ENCODE assay signal across 2 cellular contexts in the genomic region with DNA sequence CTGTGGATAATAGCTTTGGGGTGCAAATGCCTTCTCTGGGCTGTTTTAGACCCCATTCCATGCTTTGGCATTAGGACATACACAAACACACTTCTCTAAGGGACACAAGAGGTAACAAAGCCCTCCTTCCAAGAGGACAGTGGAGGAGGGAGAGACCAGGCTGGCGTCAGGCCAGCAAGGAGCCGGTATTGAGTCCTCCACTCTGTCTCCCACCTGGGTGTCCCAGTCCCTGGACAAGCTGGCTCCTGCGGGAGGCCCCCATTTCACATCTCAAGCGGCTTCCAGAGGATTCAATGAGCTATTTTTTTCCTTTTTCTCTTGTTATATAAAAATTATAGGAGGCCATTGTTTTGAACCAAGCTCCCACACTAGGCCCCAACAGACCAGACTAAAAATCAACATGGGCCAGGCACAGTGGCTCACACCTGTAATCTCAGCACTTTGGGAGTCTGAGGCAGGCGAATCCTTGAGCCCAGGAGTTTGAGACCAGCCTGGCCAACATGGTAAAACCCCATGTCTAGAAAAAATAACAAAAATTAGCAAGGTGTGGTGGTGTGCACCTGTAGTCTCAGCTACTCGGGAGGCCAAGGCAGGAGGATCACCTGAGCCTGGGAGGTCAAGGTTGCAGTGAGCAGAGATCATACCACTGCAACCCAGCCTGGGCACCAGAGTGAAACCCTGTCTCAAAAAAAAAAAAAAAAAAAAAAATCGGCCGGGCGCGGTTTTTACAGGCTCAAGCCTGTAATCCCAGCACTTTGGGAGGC.
TF ChIP-seq lines count a peak whose summit lies in the region.

No MANE protein-coding gene starts in this region.

TF ChIP-seq in SK-N-SH, 30 proteins besides CTCF, POLR2A, EP300 and RAD21 (continued from another document):
- no peak; the same call in 1 of the 2 replicates for TF ChIP-seq NFIC (IDR thresholded peaks at IDR 0.05; ENCODE audit: borderline replicate concordance)
- TF ChIP-seq POLR2AphosphoS5 (IDR thresholded peaks at IDR 0.05; ENCODE audit: low read depth, low read length): no peak
- TF ChIP-seq TEAD4 (IDR thresholded peaks at IDR 0.05; ENCODE audit: borderline replicate concordance, insufficient read depth): no peak
- no peak for TF ChIP-seq MEF2A (IDR thresholded peaks at IDR 0.05; ENCODE audit: borderline replicate concordance, low read depth)
- TF ChIP-seq FOXJ3 (CRISPR knock-in tag; IDR thresholded peaks at IDR 0.05): no peak
- TF ChIP-seq, protein P1, sequence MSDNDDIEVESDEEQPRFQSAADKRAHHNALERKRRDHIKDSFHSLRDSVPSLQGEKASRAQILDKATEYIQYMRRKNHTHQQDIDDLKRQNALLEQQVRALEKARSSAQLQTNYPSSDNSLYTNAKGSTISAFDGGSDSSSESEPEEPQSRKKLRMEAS (IDR thresholded peaks at IDR 0.05; ENCODE audit: low read depth): no peak

TF ChIP-seq in SK-N-SH treated with all-trans-retinoic acid at 6 μM for 48 hours, 23 proteins besides CTCF, POLR2A, EP300 and RAD21 (continued from another document):
- TF ChIP-seq CREB5 (CRISPR knock-in tag; IDR thresholded peaks at IDR 0.05; ENCODE audit: low read depth) (no peak), GLIS3 (CRISPR knock-in tag; IDR thresholded peaks at IDR 0.05) (no peak), ZFP3 (CRISPR knock-in tag; IDR thresholded peaks at IDR 0.05) (no peak), ZFP30 (CRISPR knock-in tag; IDR thresholded peaks at IDR 0.05) (no peak), ESRRG (CRISPR knock-in tag; IDR thresholded peaks at IDR 0.05) (no peak), ZNF565 (CRISPR knock-in tag; conservative IDR thresholded peaks at IDR 0.05; ENCODE audit: low read depth) (no peak), ZNF8 (CRISPR knock-in tag; IDR thresholded peaks at IDR 0.05) (no peak), CSDC2 (CRISPR knock-in tag; IDR thresholded peaks at IDR 0.05) (no peak), RARB (CRISPR knock-in tag; IDR thresholded peaks at IDR 0.05) (no peak)
- TF ChIP-seq, protein P2, sequence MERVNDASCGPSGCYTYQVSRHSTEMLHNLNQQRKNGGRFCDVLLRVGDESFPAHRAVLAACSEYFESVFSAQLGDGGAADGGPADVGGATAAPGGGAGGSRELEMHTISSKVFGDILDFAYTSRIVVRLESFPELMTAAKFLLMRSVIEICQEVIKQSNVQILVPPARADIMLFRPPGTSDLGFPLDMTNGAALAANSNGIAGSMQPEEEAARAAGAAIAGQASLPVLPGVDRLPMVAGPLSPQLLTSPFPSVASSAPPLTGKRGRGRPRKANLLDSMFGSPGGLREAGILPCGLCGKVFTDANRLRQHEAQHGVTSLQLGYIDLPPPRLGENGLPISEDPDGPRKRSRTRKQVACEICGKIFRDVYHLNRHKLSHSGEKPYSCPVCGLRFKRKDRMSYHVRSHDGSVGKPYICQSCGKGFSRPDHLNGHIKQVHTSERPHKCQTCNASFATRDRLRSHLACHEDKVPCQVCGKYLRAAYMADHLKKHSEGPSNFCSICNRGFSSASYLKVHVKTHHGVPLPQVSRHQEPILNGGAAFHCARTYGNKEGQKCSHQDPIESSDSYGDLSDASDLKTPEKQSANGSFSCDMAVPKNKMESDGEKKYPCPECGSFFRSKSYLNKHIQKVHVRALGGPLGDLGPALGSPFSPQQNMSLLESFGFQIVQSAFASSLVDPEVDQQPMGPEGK (CRISPR knock-in tag; IDR thresholded peaks at IDR 0.05; ENCODE audit: borderline replicate concordance): no peak
- TF ChIP-seq, protein P3, sequence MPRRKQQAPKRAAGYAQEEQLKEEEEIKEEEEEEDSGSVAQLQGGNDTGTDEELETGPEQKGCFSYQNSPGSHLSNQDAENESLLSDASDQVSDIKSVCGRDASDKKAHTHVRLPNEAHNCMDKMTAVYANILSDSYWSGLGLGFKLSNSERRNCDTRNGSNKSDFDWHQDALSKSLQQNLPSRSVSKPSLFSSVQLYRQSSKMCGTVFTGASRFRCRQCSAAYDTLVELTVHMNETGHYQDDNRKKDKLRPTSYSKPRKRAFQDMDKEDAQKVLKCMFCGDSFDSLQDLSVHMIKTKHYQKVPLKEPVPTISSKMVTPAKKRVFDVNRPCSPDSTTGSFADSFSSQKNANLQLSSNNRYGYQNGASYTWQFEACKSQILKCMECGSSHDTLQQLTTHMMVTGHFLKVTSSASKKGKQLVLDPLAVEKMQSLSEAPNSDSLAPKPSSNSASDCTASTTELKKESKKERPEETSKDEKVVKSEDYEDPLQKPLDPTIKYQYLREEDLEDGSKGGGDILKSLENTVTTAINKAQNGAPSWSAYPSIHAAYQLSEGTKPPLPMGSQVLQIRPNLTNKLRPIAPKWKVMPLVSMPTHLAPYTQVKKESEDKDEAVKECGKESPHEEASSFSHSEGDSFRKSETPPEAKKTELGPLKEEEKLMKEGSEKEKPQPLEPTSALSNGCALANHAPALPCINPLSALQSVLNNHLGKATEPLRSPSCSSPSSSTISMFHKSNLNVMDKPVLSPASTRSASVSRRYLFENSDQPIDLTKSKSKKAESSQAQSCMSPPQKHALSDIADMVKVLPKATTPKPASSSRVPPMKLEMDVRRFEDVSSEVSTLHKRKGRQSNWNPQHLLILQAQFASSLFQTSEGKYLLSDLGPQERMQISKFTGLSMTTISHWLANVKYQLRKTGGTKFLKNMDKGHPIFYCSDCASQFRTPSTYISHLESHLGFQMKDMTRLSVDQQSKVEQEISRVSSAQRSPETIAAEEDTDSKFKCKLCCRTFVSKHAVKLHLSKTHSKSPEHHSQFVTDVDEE (CRISPR knock-in tag; IDR thresholded peaks at IDR 0.05): no peak
